ENCODE assay signal across 24 cellular contexts in the genomic region with DNA sequence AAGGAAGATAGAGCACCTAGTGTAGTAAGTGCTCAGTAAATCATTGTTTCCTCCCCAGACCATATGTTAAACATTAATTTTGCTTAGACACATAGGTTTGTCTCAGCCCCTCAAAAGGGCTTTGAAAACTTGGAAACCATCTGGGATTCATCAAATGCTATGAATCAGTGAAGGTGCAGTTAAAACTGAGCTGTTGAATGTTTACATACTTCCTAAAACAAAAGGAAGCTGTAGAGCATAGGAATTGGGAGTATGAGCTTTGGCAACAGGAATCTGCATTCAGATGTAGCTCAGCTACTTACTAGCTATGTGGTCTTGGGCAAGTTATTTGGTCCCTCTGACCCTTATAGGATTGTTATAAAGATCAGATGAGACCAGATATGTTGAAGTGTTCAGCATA. TPM values are rescaled to one million over a fixed set of nuclear protein-coding genes. Genes with fewer than 3 reads are reported as not detected.
DNase-seq lines count a peak whose midpoint lies in the region; ATAC-seq and TF ChIP-seq lines count a peak whose summit lies in the region.
"Had no signal": no experiment of that assay in that cellular context is flagged by ENCODE, and none has a peak within 500 bp of the region (broad histone marks: within the 10 kb centered on the region; RNA-seq: fewer than 3 reads in every experiment).

No MANE protein-coding gene starts in this region.

- H3K27ac Mint-ChIP-seq in GM23338 (no peak overlapping the region), T-cell (no peak overlapping the region)
- H3K27ac Mint-ChIP-seq: activated CD4-positive, alpha-beta memory T cell treated with anti-CD3 and anti-CD28 coated beads, Interleukin-2, amount 10 ng/mL, durations not matched to agents 7 days and 5 days; activated naive CD4-positive, alpha-beta T cell treated with anti-CD3 and anti-CD28 coated beads, Interleukin-2, amount 10 ng/mL, durations not matched to agents 7 days and 5 days; T-helper 1 cell treated with Interleukin-12 subunit alpha and Interleukin-12 subunit beta and Interleukin-4 antibody, amounts not matched to agents 30 μg/mL and 1 μg/mL, for 36 hours had no signal

- no peaks in the 10 kb centered on the region for H3K27me3 ChIP-seq in GM23338 (ENCODE audit: insufficient read depth)
- H3K27me3 ChIP-seq: gastrocnemius medialis, MG63, spleen had no signal

- POLR2A ChIA-PET in T-cell (lab: Charles Lee), result no interaction called here

- peaks cover 2% of the 10 kb centered on the region for H3K27me3 Mint-ChIP-seq in GM23338 (ENCODE audit: insufficient read depth, low read depth, poor library complexity)
- H3K27me3 Mint-ChIP-seq in T-cell, result no peaks in the 10 kb centered on the region
- H3K27me3 Mint-ChIP-seq: activated CD4-positive, alpha-beta memory T cell treated with anti-CD3 and anti-CD28 coated beads, Interleukin-2, amount 10 ng/mL, durations not matched to agents 7 days and 5 days; activated naive CD4-positive, alpha-beta T cell treated with anti-CD3 and anti-CD28 coated beads, Interleukin-2, amount 10 ng/mL, durations not matched to agents 7 days and 5 days had no signal

- H3K4me3 Mint-ChIP-seq in GM23338 (no peak overlapping the region), T-cell (no peak overlapping the region)
- H3K4me3 Mint-ChIP-seq: activated CD4-positive, alpha-beta memory T cell treated with anti-CD3 and anti-CD28 coated beads, Interleukin-2, amount 10 ng/mL, durations not matched to agents 7 days and 5 days; activated naive CD4-positive, alpha-beta T cell treated with anti-CD3 and anti-CD28 coated beads, Interleukin-2, amount 10 ng/mL, durations not matched to agents 7 days and 5 days; T-helper 1 cell treated with Interleukin-12 subunit alpha and Interleukin-12 subunit beta and Interleukin-4 antibody, amounts not matched to agents 30 μg/mL and 1 μg/mL, for 36 hours had no signal

- no peak overlapping the region for H3K4me2 ChIP-seq in GM23338
- H3K4me2 ChIP-seq: A549 had no signal

- H4K20me1 ChIP-seq in GM23338 (replicated peaks; ENCODE audit: insufficient read depth), result no peaks in the 10 kb centered on the region

- peak; percentile 77 for DNase-seq in AG08395 (ENCODE audit: low spot score)
- DNase-seq in GM23338 (ENCODE audit: low spot score), result peak; percentile 31
- peak; percentile 64 for DNase-seq in astrocyte of the spinal cord (ENCODE audit: low read depth, low spot score)
- DNase-seq in hepatic stellate cell (ENCODE audit: low spot score), result peak; percentile 52
- no peak for DNase-seq in T-cell
- DNase-seq: activated CD4-positive, alpha-beta memory T cell treated with anti-CD3 and anti-CD28 coated beads, Interleukin-2, amount 10 ng/mL, durations not matched to agents 7 days and 5 days; activated naive CD4-positive, alpha-beta T cell treated with anti-CD3 and anti-CD28 coated beads, Interleukin-2, amount 10 ng/mL, durations not matched to agents 7 days and 5 days; DMS79; gastrocnemius medialis; GOT3; MG63; NCI-H1436 treated with DMSO at 0.1 percent for 48 hours; NCI-H2171 treated with DMSO at 0.1 percent for 48 hours; NCI-H69; Right ventricle myocardium superior; spleen; stimulated activated CD8-positive, alpha-beta memory T cell treated with anti-CD3 and anti-CD28 coated beads, Interleukin-4, amount 100 ng/mL, for 48 hours; WERI-Rb-1 had no signal

- no peak for TF ChIP-seq CTCF in GM23338 (conservative IDR thresholded peaks at IDR 0.05; ENCODE audit: low read depth in 2 of 2)
- no peak for TF ChIP-seq CTCF in astrocyte of the spinal cord (IDR thresholded peaks at IDR 0.05; ENCODE audit: low read depth, low read length)

- no peaks in the 10 kb centered on the region for H3K79me2 ChIP-seq in GM23338 (replicated peaks; ENCODE audit: insufficient read depth)

- 0 out of 2 replicates have a peak, but pooled peaks cover 4% of the 10 kb centered on the region for H3K36me3 ChIP-seq in GM23338 (ENCODE audit: insufficient read depth)

- H3K4me1 Mint-ChIP-seq in GM23338 (peaks cover 12% of the 10 kb centered on the region; the same call in 2 of the 3 replicates), T-cell (peaks cover 0 to 1% (median 0%) of the 10 kb centered on the region in 3 donors)

- CTCF ChIA-PET in T-cell (lab: Charles Lee), result no interaction called here

- no peak overlapping the region for H3K27ac ChIP-seq in GM23338 (ENCODE audit: low read depth)
- H3K27ac ChIP-seq: A549, gastrocnemius medialis, prostate gland, spleen, WERI-Rb-1 had no signal

- H3K4me3 ChIP-seq in GM23338 (no peak overlapping the region), astrocyte of the spinal cord (ENCODE audit: low read depth, low read length) (no peak overlapping the region)
- H3K4me3 ChIP-seq: A549, gastrocnemius medialis, MG63, prostate gland, spleen had no signal

- no peaks in the 10 kb centered on the region; the same call in 2 of the 3 replicates for H3K36me3 Mint-ChIP-seq in GM23338 (ENCODE audit: low read depth)
- H3K36me3 Mint-ChIP-seq in T-cell, result peaks cover 48% of the 10 kb centered on the region

- no peak overlapping the region for H2AFZ ChIP-seq in GM23338

- no peaks in the 10 kb centered on the region for H3K9me2 ChIP-seq in GM23338 (ENCODE audit: insufficient read depth)

- H3F3A ChIP-seq in GM23338 (replicated peaks; ENCODE audit: low read depth), result no peaks in the 10 kb centered on the region

- H3K4me1 ChIP-seq in GM23338 (ENCODE audit: insufficient read depth), result peaks cover 13% of the 10 kb centered on the region; the same call in 1 of the 2 replicates
- H3K4me1 ChIP-seq: prostate gland had no signal

- in situ Hi-C loops in astrocyte of the spinal cord (cut with HindIII; ENCODE audit: low sequenced_read_pairs), result no loop called here

- ATAC-seq in GM23338 (no peak; the same call in 2 of the 3 replicates), HG02938 (IDR thresholded peaks at IDR 0.05; ENCODE audit: unreplicated experiment) (no peak), HG03571 (IDR thresholded peaks at IDR 0.05; ENCODE audit: unreplicated experiment) (no peak), GM21423 (IDR thresholded peaks at IDR 0.05; ENCODE audit: unreplicated experiment) (no peak), T-cell (replicated peaks in 1 of 4) (no peak)
- ATAC-seq: A549, gastrocnemius medialis had no signal

- H3K9me3 Mint-ChIP-seq in GM23338, result no peaks in the 10 kb centered on the region
- H3K9me3 Mint-ChIP-seq in T-cell, result no peaks in the 10 kb centered on the region
- H3K9me3 Mint-ChIP-seq: activated CD4-positive, alpha-beta memory T cell treated with anti-CD3 and anti-CD28 coated beads, Interleukin-2, amount 10 ng/mL, durations not matched to agents 7 days and 5 days; activated naive CD4-positive, alpha-beta T cell treated with anti-CD3 and anti-CD28 coated beads, Interleukin-2, amount 10 ng/mL, durations not matched to agents 7 days and 5 days; T-helper 1 cell treated with Interleukin-12 subunit alpha and Interleukin-12 subunit beta and Interleukin-4 antibody, amounts not matched to agents 30 μg/mL and 1 μg/mL, for 36 hours had no signal

RNA-seq across cellular contexts. Expression of gene PODN, which starts 18.7 kb away (rescaled TPM):
- 0.24 and 1.0 TPM in 2 replicates for total RNA-seq in GM23338 (2014; rRNA removed; shearing (Covaris generic))
- polyA plus RNA-seq in GM23338 (2016; fragmentation: Nextera tagmentation; extraction: Ambion mirVana), result 0.16 TPM in 1 of 2 replicates, not detected in the other
- total RNA-seq in T-cell, result under 1 TPM in 4 of 5 donors, not detected in 1; 0.22 to 0.68 (median 0.46) TPM
- total RNA-seq: activated CD4-positive, alpha-beta memory T cell treated with anti-CD3 and anti-CD28 coated beads, Interleukin-2, amount 10 ng/mL, durations not matched to agents 7 days and 5 days had no signal

Comparison
In these comparisons a context has a peak if more than half of its experiments do, and no peak if none do; other contexts are left out.
1. DNase-seq: peak in AG08395 (single experiment), GM23338 (single experiment), astrocyte of the spinal cord (single experiment) and hepatic stellate cell (single experiment); none in T-cell (0 of 34).